Comparison of ENCODE assay signal across 25 cellular contexts in genomic region chr1:26346274-26347033, GRCh38. TPM values are rescaled to one million over a fixed set of nuclear protein-coding genes. Genes with fewer than 3 reads are reported as not detected.
"Had no signal": no experiment of that assay in that cellular context is flagged by ENCODE, and none has a peak within 500 bp of the region (broad histone marks: within the 10 kb centered on the region; RNA-seq: fewer than 3 reads in every experiment).

No MANE protein-coding gene starts in this region.

- DNase-seq: activated CD4-positive, alpha-beta T cell treated with anti-CD3 and anti-CD28 coated beads for 48 hours; activated CD4-positive, alpha-beta T cell treated with anti-CD3 and anti-CD28 coated beads, Interleukin-2, amount 50 U/mL, for 4 hours; activated CD4-positive, CD25-positive, alpha-beta regulatory T cell treated with anti-CD3 and anti-CD28 coated beads, Interleukin-2, amount 50 U/mL, for 72 hours; activated CD8-positive, alpha-beta memory T cell treated with anti-CD3 and anti-CD28 coated beads, Interleukin-2, amount 50 U/mL, for 48 hours; activated CD8-positive, alpha-beta T cell treated with anti-CD3 and anti-CD28 coated beads, Interleukin-2, amount 10 ng/mL, durations not matched to agents 7 days and 5 days; activated naive CD4-positive, alpha-beta T cell treated with anti-CD3 and anti-CD28 coated beads, Interleukin-2, amount 50 U/mL, for 16 hours; activated naive CD8-positive, alpha-beta T cell treated with anti-CD3 and anti-CD28 coated beads, Interleukin-2, amount 10 ng/mL, durations not matched to agents 7 days and 5 days; activated T-cell treated with anti-CD3 and anti-CD28 coated beads, Interleukin-2, amount 50 U/mL, for 1 hour; adrenal gland; anterior cingulate cortex; central memory CD4-positive, alpha-beta T cell; MG63; NCI-H1048; NCI-H146; NCI-H187 treated with DMSO at 0.1 percent for 48 hours; NCI-H2081 treated with DMSO at 0.1 percent for 48 hours; NCI-H446; NCI-H524; Peyer's patch; Right ventricle myocardium superior; SJCRH30; SK-N-SH had no signal

- H3K36me3 Mint-ChIP-seq: activated naive CD8-positive, alpha-beta T cell treated with anti-CD3 and anti-CD28 coated beads, Interleukin-2, amount 10 ng/mL, durations not matched to agents 7 days and 5 days; WTC11 had no signal

- H3K27ac Mint-ChIP-seq: activated CD8-positive, alpha-beta T cell treated with anti-CD3 and anti-CD28 coated beads, Interleukin-2, amount 10 ng/mL, durations not matched to agents 7 days and 5 days; activated naive CD8-positive, alpha-beta T cell treated with anti-CD3 and anti-CD28 coated beads, Interleukin-2, amount 10 ng/mL, durations not matched to agents 7 days and 5 days; T-helper 1 cell treated with Interleukin-12 subunit alpha and Interleukin-12 subunit beta and Interleukin-4 antibody, amounts not matched to agents 30 μg/mL and 1 μg/mL, for 36 hours; WTC11 had no signal

- H3K9me3 Mint-ChIP-seq: activated naive CD8-positive, alpha-beta T cell treated with anti-CD3 and anti-CD28 coated beads, Interleukin-2, amount 10 ng/mL, durations not matched to agents 7 days and 5 days; T-helper 1 cell treated with Interleukin-12 subunit alpha and Interleukin-12 subunit beta and Interleukin-4 antibody, amounts not matched to agents 30 μg/mL and 1 μg/mL, for 36 hours; WTC11 had no signal

- H3K4me3 Mint-ChIP-seq: activated CD8-positive, alpha-beta T cell treated with anti-CD3 and anti-CD28 coated beads, Interleukin-2, amount 10 ng/mL, durations not matched to agents 7 days and 5 days; activated naive CD8-positive, alpha-beta T cell treated with anti-CD3 and anti-CD28 coated beads, Interleukin-2, amount 10 ng/mL, durations not matched to agents 7 days and 5 days; T-helper 1 cell treated with Interleukin-12 subunit alpha and Interleukin-12 subunit beta and Interleukin-4 antibody, amounts not matched to agents 30 μg/mL and 1 μg/mL, for 36 hours; WTC11 had no signal

- ATAC-seq: activated CD8-positive, alpha-beta T cell treated with anti-CD3 and anti-CD28 coated beads, Interleukin-2, amount 10 ng/mL, durations not matched to agents 7 days and 5 days had no signal

RNA-seq across cellular contexts. Expression of gene CRYBG2, which starts 7.5 kb away (rescaled TPM):
- total RNA-seq: adrenal gland, Right ventricle myocardium superior, SJCRH30 had no signal

RNA-seq across cellular contexts. Expression of gene ZNF683, which starts 26.1 kb away (rescaled TPM):
- total RNA-seq: bronchial epithelial cell, Peyer's patch, Right ventricle myocardium superior, SJCRH30, WTC11 had no signal

RNA-seq across cellular contexts. Expression of gene CD52, which starts 28.7 kb away (rescaled TPM):
- total RNA-seq: bronchial epithelial cell, SJCRH30 had no signal
